In genomic region chr13:109784590-109785140, GRCh38 we compare ENCODE assay signal across 9 cellular contexts. TPM values are rescaled to one million over a fixed set of nuclear protein-coding genes. Genes with fewer than 3 reads are reported as not detected.
DNase-seq lines count a peak whose midpoint lies in the region; ATAC-seq and TF ChIP-seq lines count a peak whose summit lies in the region.
"Had no signal": no experiment of that assay in that cellular context is flagged by ENCODE, and none has a peak within 500 bp of the region (broad histone marks: within the 10 kb centered on the region; RNA-seq: fewer than 3 reads in every experiment).

No MANE protein-coding gene starts in this region.

- BruUV-seq in Calu3 (replicated peaks; lab: Mats Ljungman, UMichigan): no TSS peak

- intact Hi-C loops in Calu3 (cut with micrococcal nuclease; ENCODE audit: unreplicated experiment): loop anchor here (5.0 kb wide), 1 partner anchor 313 kb away; no protein-coding TSS in a partner anchor

- DNase-seq in Calu3: peak; percentile 71
- DNase-seq in MG63: peak; percentile 55
- peak in 50 of 61 donors; percentile 21 to 82 (median 57) for DNase-seq in caudate nucleus (lab: John Stamatoyannopoulos, UW)
- DNase-seq in iPS-NIHi11 (ENCODE audit: low spot score): peak; percentile 85

- peaks cover 44% of the 10 kb centered on the region for H3K4me1 ChIP-seq in skeletal muscle satellite cell (ENCODE audit: control insufficient read depth, insufficient read depth, low read length)

- no peaks in the 10 kb centered on the region for H3K9me3 Mint-ChIP-seq in Calu3 (ENCODE audit: low read depth, unreplicated experiment)

- H3K4me2 ChIP-seq in skeletal muscle satellite cell (ENCODE audit: low read length): peak overlapping the region; percentile 98
- H3K4me2 ChIP-seq: KMS-11 had no signal

- H3K4me1 Mint-ChIP-seq in Calu3 (ENCODE audit: low read depth, unreplicated experiment): peaks cover 7% of the 10 kb centered on the region

- H3K27ac ChIP-seq in VCaP (peak overlapping the region; percentile 97), caudate nucleus (ENCODE audit: low read depth, low read length) (peak overlapping the region; percentile 80)
- H3K27ac ChIP-seq: KMS-11 had no signal

- H3K9me3 ChIP-seq in MG63 (no peaks in the 10 kb centered on the region), skeletal muscle satellite cell (replicated peaks; ENCODE audit: low read length) (no peaks in the 10 kb centered on the region)

- peaks cover 24% of the 10 kb centered on the region for H3K27me3 ChIP-seq in MG63
- H3K27me3 ChIP-seq in skeletal muscle satellite cell (ENCODE audit: control insufficient read depth, insufficient read depth, low read length): no peaks in the 10 kb centered on the region

- TF ChIP-seq CTCF in Calu3 (IDR thresholded peaks at IDR 0.05; ENCODE audit: unreplicated experiment) (no peak), VCaP (conservative IDR thresholded peaks at IDR 0.05) (peak; percentile 100)

- H3K4me3 Mint-ChIP-seq in Calu3 (ENCODE audit: low read depth, unreplicated experiment): peak overlapping the region; percentile 37

- H3K27ac Mint-ChIP-seq in Calu3 (ENCODE audit: unreplicated experiment): no peak overlapping the region

- CTCF ChIA-PET in Calu3 (lab: Charles Lee): no interaction called here

- H3K4me3 ChIP-seq in MG63 (no peak overlapping the region), skeletal muscle satellite cell (ENCODE audit: low read length) (peak overlapping the region; percentile 87)

- H3K36me3 ChIP-seq in MG63 (no peaks in the 10 kb centered on the region), skeletal muscle satellite cell (ENCODE audit: insufficient read depth, low read length) (peaks cover 54% of the 10 kb centered on the region)

- no peak for ATAC-seq in GM21529 (IDR thresholded peaks at IDR 0.05; ENCODE audit: unreplicated experiment)
- no peak for ATAC-seq in GM21528 (IDR thresholded peaks at IDR 0.05; ENCODE audit: low FRiP score, unreplicated experiment)

- no peaks in the 10 kb centered on the region for H3K27me3 Mint-ChIP-seq in Calu3 (ENCODE audit: unreplicated experiment)

- peaks cover 30% of the 10 kb centered on the region for H3K36me3 Mint-ChIP-seq in Calu3 (ENCODE audit: insufficient read depth, unreplicated experiment)

- peak overlapping the region; percentile 92 for H3K9ac ChIP-seq in skeletal muscle satellite cell (ENCODE audit: low read depth, low read length)
- H3K9ac ChIP-seq: KMS-11 had no signal

RNA-seq across cellular contexts. Expression of gene IRS2, which starts 1.7 kb away (rescaled TPM):
- 4.3 and 5.4 TPM in 2 replicates for total RNA-seq in Calu3 (2022)
- total RNA-seq in MG63 (2014; rRNA removed; shearing (Covaris generic); ENCODE audit: low replicate concordance): 0.33 and 0.35 TPM in 2 replicates
- 2.0 and 2.4 TPM in 2 replicates for total RNA-seq in skeletal muscle satellite cell (2012; rRNA removed)
